8 cellular contexts compared by ENCODE assay signal in genomic region chr9:136170291-136170901, GRCh38. TPM values are rescaled to one million over a fixed set of nuclear protein-coding genes. Genes with fewer than 3 reads are reported as not detected.
DNase-seq lines count a peak whose midpoint lies in the region; ATAC-seq and TF ChIP-seq lines count a peak whose summit lies in the region.
"Had no signal": no experiment of that assay in that cellular context is flagged by ENCODE, and none has a peak within 500 bp of the region (broad histone marks: within the 10 kb centered on the region; RNA-seq: fewer than 3 reads in every experiment).

No MANE protein-coding gene starts in this region.

- no peaks in the 10 kb centered on the region for H3K36me3 Mint-ChIP-seq in activated naive CD4-positive, alpha-beta T cell treated with anti-CD3 and anti-CD28 coated beads, Interleukin-2, amount 10 ng/mL, durations not matched to agents 7 days and 5 days
- no peaks in the 10 kb centered on the region for H3K36me3 Mint-ChIP-seq in immature natural killer cell
- H3K36me3 Mint-ChIP-seq: activated naive CD8-positive, alpha-beta T cell had no signal

- no peaks in the 10 kb centered on the region for H3K9me3 Mint-ChIP-seq in activated naive CD4-positive, alpha-beta T cell treated with anti-CD3 and anti-CD28 coated beads, Interleukin-2, amount 10 ng/mL, durations not matched to agents 7 days and 5 days
- H3K9me3 Mint-ChIP-seq in immature natural killer cell = no peaks in the 10 kb centered on the region

- H3K4me1 ChIP-seq in RWPE2 (ENCODE audit: insufficient read depth, poor library complexity, severe bottlenecking) = no peaks in the 10 kb centered on the region

- ATAC-seq in RWPE2 (ENCODE audit: low read depth) = peak; percentile 59; the same call in 2 of the 3 replicates
- ATAC-seq in GM18519 (IDR thresholded peaks at IDR 0.05; ENCODE audit: low FRiP score, unreplicated experiment) = no peak
- ATAC-seq in HG03135 (IDR thresholded peaks at IDR 0.05; ENCODE audit: unreplicated experiment) = no peak

- no peak overlapping the region for H3K27ac ChIP-seq in RWPE2 (ENCODE audit: poor library complexity, severe bottlenecking)

- H3K27me3 Mint-ChIP-seq in activated naive CD4-positive, alpha-beta T cell treated with anti-CD3 and anti-CD28 coated beads, Interleukin-2, amount 10 ng/mL, durations not matched to agents 7 days and 5 days = peaks cover 21% of the 10 kb centered on the region
- peaks cover 0 to 8% (median 2%) of the 10 kb centered on the region in 3 donors for H3K27me3 Mint-ChIP-seq in immature natural killer cell (ENCODE audit: low read depth in 3 of 3)

- in situ Hi-C loops in GM13976 (cut with MboI; ENCODE audit: low sequenced_read_pairs, unreplicated experiment) = loop anchor here (10.0 kb wide), 1 partner anchor 114 kb away; no protein-coding TSS in a partner anchor

- no peaks in the 10 kb centered on the region for H3K9me3 ChIP-seq in RWPE2 (ENCODE audit: severe bottlenecking)

- H3K4me3 ChIP-seq in RWPE2 (ENCODE audit: severe bottlenecking) = no peak overlapping the region

- CTCF ChIA-PET in activated naive CD4-positive, alpha-beta T cell treated with anti-CD3 and anti-CD28 coated beads, Interleukin-2, amount 10 ng/mL, durations not matched to agents 7 days and 5 days (lab: Charles Lee) = interaction anchor here (0.9 to 1.4 kb wide), 6 partner anchors 12 to 116 kb away, joined by 3 to 7 read pairs (median 4); no protein-coding TSS in a partner anchor

- TF ChIP-seq CTCF in GM13976 (IDR thresholded peaks at IDR 0.05; ENCODE audit: borderline replicate concordance, control extremely low read depth, extremely low read depth, insufficient read depth, missing control alignments) = peak; percentile 69
- TF ChIP-seq CTCF in RWPE2 (IDR thresholded peaks at IDR 0.05; ENCODE audit: poor library complexity, severe bottlenecking) = peak; percentile 51

- no peak overlapping the region for H3K4me3 Mint-ChIP-seq in activated naive CD4-positive, alpha-beta T cell treated with anti-CD3 and anti-CD28 coated beads, Interleukin-2, amount 10 ng/mL, durations not matched to agents 7 days and 5 days
- H3K4me3 Mint-ChIP-seq in immature natural killer cell = no peak overlapping the region
- H3K4me3 Mint-ChIP-seq: activated naive CD8-positive, alpha-beta T cell had no signal

- H3K36me3 ChIP-seq in RWPE2 (ENCODE audit: low read depth) = no peaks in the 10 kb centered on the region

- H3K27ac Mint-ChIP-seq in activated naive CD4-positive, alpha-beta T cell treated with anti-CD3 and anti-CD28 coated beads, Interleukin-2, amount 10 ng/mL, durations not matched to agents 7 days and 5 days = no peak overlapping the region
- no peak overlapping the region for H3K27ac Mint-ChIP-seq in immature natural killer cell
- H3K27ac Mint-ChIP-seq: activated naive CD8-positive, alpha-beta T cell had no signal

- no peaks in the 10 kb centered on the region for H3K4me1 Mint-ChIP-seq in activated naive CD4-positive, alpha-beta T cell treated with anti-CD3 and anti-CD28 coated beads, Interleukin-2, amount 10 ng/mL, durations not matched to agents 7 days and 5 days
- H3K4me1 Mint-ChIP-seq in immature natural killer cell = no peaks in the 10 kb centered on the region

- peaks cover 13% of the 10 kb centered on the region for H3K27me3 ChIP-seq in RWPE2 (ENCODE audit: insufficient read depth, poor library complexity, severe bottlenecking)

- DNase-seq in GM13976 (ENCODE audit: low spot score) (peak; percentile 92), RWPE2 (ENCODE audit: low spot score) (no peak), immature natural killer cell (peak; percentile 9 to 45 (median 31))
- peak; percentile 71 for DNase-seq in activated naive CD4-positive, alpha-beta T cell treated with anti-CD3 and anti-CD28 coated beads, Interleukin-2, amount 10 ng/mL, durations not matched to agents 7 days and 5 days
- DNase-seq in stimulated activated CD4-positive, alpha-beta T cell treated with anti-CD3 and anti-CD28 coated beads, TNF-alpha, amount 100 ng/mL, for 4 hours (ENCODE audit: low read depth in 3 of 3) = peak; percentile 10 to 20 (median 18)

RNA-seq across cellular contexts. Expression of gene LHX3, which starts 34.5 kb away (rescaled TPM):
- not detected for polyA plus RNA-seq in immature natural killer cell

RNA-seq across cellular contexts. Expression of gene TMEM250, which starts 51.7 kb away (rescaled TPM):
- polyA plus RNA-seq in immature natural killer cell = 10 to 100 TPM; 44.3 to 78.6 (median 44.6) TPM
